ENCODE assay signal across 8 cellular contexts in the genomic region with DNA sequence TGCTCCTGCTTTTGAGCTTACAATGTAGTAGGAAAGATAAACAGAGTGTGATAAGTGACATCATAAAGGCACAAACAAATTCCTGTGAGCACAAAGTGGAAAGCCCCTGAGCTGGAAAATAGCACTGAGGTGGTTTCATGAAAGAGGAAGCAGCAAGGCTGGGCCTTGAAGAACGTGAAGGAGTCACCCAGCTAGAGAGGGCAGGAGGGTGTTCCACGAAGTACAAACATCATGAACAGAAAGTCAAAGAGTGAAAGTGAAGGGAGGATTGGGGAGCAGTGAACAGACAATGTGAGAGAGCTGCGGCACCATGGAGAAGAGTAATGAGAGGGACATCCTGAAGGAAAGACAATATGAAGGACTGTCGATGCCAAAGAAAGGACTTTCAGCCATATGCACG.
A peak's percentile ranks its signal among the peaks of the same experiment; 100 is the strongest.
DNase-seq lines count a peak whose midpoint lies in the region; ATAC-seq lines count a peak whose summit lies in the region.

No MANE protein-coding gene starts in this region.

- DNase-seq in AML-193 (lab: John Stamatoyannopoulos, UW): peak; percentile 67 to 78
- peak; percentile 68 for DNase-seq in SIG-M5 treated with dmso at 0.1 percent for 504 hours (lab: John Stamatoyannopoulos, UW; ENCODE audit: unreplicated experiment)
- DNase-seq in fibroblast of peridontal ligament (ENCODE audit: extremely low read depth): peak; percentile 21
- no peak for DNase-seq in hippocampal formation (lab: John Stamatoyannopoulos, UW)
- DNase-seq in NCI-H510A (lab: John Stamatoyannopoulos, UW): no peak
- DNase-seq in sciatic nerve (ENCODE audit: low spot score): no peak
- no peak for DNase-seq in NCI-H1105 (lab: John Stamatoyannopoulos, UW)

- intact Hi-C loops in sciatic nerve (cut with DNase I): no loop called here

- peak; percentile 65 for ATAC-seq in GM21717 (IDR thresholded peaks at IDR 0.05; ENCODE audit: unreplicated experiment)
- ATAC-seq in sciatic nerve: no peak

Comparison
In these comparisons a context has a peak if more than half of its experiments do, and no peak if none do; other contexts are left out.
1. DNase-seq: peak in AML-193 (2 of 2), SIG-M5 treated with dmso at 0.1 percent for 504 hours (single experiment) and fibroblast of peridontal ligament (single experiment); none in hippocampal formation (0 of 2), NCI-H510A (single experiment), sciatic nerve (single experiment) and NCI-H1105 (single experiment).